ENCODE assay signal across 1 cellular context in the genomic region with DNA sequence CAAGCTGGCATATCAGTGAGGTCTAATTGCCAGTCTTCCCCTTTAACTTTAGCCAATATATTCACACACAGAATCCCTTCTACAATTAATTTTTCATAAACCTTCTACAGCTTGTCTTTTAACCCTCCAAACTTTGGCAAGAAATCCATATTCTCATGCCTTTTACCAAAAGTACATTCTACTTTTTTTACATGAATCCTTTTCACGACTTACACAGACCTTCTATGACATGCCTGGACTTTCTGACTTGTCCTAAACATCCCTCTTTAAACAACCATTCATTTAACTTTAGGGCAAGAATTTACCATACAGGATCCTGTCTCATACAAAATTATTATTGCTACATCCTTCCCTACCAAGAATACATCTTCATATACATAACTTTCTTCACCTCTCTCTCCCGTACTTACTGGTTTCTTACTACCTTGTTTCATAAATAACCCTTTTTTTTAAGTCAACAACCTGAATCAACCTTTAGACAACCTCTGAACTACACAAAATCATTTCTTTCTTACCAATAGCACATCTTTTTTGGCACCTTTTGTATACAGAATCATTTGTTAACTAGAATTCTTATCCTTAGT.
TF ChIP-seq lines count a peak whose summit lies in the region.

No MANE protein-coding gene starts in this region.

TF ChIP-seq in HEK293, 187 proteins besides CTCF, POLR2A, EP300 and RAD21 (continued from another document and continues in another):
- TF ChIP-seq, protein P1, sequence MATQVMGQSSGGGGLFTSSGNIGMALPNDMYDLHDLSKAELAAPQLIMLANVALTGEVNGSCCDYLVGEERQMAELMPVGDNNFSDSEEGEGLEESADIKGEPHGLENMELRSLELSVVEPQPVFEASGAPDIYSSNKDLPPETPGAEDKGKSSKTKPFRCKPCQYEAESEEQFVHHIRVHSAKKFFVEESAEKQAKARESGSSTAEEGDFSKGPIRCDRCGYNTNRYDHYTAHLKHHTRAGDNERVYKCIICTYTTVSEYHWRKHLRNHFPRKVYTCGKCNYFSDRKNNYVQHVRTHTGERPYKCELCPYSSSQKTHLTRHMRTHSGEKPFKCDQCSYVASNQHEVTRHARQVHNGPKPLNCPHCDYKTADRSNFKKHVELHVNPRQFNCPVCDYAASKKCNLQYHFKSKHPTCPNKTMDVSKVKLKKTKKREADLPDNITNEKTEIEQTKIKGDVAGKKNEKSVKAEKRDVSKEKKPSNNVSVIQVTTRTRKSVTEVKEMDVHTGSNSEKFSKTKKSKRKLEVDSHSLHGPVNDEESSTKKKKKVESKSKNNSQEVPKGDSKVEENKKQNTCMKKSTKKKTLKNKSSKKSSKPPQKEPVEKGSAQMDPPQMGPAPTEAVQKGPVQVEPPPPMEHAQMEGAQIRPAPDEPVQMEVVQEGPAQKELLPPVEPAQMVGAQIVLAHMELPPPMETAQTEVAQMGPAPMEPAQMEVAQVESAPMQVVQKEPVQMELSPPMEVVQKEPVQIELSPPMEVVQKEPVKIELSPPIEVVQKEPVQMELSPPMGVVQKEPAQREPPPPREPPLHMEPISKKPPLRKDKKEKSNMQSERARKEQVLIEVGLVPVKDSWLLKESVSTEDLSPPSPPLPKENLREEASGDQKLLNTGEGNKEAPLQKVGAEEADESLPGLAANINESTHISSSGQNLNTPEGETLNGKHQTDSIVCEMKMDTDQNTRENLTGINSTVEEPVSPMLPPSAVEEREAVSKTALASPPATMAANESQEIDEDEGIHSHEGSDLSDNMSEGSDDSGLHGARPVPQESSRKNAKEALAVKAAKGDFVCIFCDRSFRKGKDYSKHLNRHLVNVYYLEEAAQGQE (tag by site-specific recombination; IDR thresholded peaks at IDR 0.05) = no peak
- TF ChIP-seq ZNF623 (tag by site-specific recombination; IDR thresholded peaks at IDR 0.05) = no peak
- no peak for TF ChIP-seq ZNF544 (tag by site-specific recombination; IDR thresholded peaks at IDR 0.05)
- TF ChIP-seq ZNF157 (tag by site-specific recombination; IDR thresholded peaks at IDR 0.05) = peak; percentile 11; the same call in 1 of the 2 replicates
- no peak for TF ChIP-seq ZNF791 (tag by site-specific recombination; IDR thresholded peaks at IDR 0.05)
- no peak for TF ChIP-seq ZFP3 (tag by site-specific recombination; IDR thresholded peaks at IDR 0.05; ENCODE audit: low read depth)
- TF ChIP-seq ZSCAN23 (tag by site-specific recombination; IDR thresholded peaks at IDR 0.05) = no peak
- no peak for TF ChIP-seq ZNF670 (tag by site-specific recombination; IDR thresholded peaks at IDR 0.05; ENCODE audit: low read depth)
- TF ChIP-seq ZNF23 (tag by site-specific recombination; IDR thresholded peaks at IDR 0.05; ENCODE audit: borderline replicate concordance) = no peak
- TF ChIP-seq ZFP41 (tag by site-specific recombination; IDR thresholded peaks at IDR 0.05; ENCODE audit: borderline replicate concordance) = no peak
- 0 out of 2 replicates have a peak, but pooled peaks have one; percentile 52 for TF ChIP-seq ZNF610 (tag by site-specific recombination; IDR thresholded peaks at IDR 0.05; ENCODE audit: borderline replicate concordance)
- TF ChIP-seq, protein P2, sequence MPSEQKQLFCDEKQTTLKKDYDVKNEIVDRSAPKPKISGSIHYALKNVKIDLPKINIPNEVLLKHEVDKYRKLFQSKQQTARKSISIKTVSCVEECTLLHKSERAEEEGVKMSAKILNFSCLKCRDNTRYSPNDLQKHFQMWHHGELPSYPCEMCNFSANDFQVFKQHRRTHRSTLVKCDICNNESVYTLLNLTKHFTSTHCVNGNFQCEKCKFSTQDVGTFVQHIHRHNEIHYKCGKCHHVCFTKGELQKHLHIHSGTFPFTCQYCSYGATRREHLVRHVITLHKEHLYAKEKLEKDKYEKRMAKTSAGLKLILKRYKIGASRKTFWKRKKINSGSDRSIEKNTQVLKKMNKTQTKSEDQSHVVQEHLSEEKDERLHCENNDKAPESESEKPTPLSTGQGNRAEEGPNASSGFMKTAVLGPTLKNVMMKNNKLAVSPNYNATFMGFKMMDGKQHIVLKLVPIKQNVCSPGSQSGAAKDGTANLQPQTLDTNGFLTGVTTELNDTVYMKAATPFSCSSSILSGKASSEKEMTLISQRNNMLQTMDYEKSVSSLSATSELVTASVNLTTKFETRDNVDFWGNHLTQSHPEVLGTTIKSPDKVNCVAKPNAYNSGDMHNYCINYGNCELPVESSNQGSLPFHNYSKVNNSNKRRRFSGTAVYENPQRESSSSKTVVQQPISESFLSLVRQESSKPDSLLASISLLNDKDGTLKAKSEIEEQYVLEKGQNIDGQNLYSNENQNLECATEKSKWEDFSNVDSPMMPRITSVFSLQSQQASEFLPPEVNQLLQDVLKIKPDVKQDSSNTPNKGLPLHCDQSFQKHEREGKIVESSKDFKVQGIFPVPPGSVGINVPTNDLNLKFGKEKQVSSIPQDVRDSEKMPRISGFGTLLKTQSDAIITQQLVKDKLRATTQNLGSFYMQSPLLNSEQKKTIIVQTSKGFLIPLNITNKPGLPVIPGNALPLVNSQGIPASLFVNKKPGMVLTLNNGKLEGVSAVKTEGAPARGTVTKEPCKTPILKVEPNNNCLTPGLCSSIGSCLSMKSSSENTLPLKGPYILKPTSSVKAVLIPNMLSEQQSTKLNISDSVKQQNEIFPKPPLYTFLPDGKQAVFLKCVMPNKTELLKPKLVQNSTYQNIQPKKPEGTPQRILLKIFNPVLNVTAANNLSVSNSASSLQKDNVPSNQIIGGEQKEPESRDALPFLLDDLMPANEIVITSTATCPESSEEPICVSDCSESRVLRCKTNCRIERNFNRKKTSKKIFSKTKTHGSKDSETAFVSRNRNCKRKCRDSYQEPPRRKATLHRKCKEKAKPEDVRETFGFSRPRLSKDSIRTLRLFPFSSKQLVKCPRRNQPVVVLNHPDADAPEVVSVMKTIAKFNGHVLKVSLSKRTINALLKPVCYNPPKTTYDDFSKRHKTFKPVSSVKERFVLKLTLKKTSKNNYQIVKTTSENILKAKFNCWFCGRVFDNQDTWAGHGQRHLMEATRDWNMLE (tag by site-specific recombination; conservative IDR thresholded peaks at IDR 0.05; ENCODE audit: low read depth) = peak; percentile 63
- TF ChIP-seq ZNF768 (tag by site-specific recombination; IDR thresholded peaks at IDR 0.05) = no peak
- no peak for TF ChIP-seq HOXC10 (CRISPR knock-in tag; IDR thresholded peaks at IDR 0.05)
- no peak for TF ChIP-seq OSR2 (tag by site-specific recombination; IDR thresholded peaks at IDR 0.05)
- TF ChIP-seq ZNF785 (tag by site-specific recombination; IDR thresholded peaks at IDR 0.05) = no peak
- TF ChIP-seq, protein P3, sequence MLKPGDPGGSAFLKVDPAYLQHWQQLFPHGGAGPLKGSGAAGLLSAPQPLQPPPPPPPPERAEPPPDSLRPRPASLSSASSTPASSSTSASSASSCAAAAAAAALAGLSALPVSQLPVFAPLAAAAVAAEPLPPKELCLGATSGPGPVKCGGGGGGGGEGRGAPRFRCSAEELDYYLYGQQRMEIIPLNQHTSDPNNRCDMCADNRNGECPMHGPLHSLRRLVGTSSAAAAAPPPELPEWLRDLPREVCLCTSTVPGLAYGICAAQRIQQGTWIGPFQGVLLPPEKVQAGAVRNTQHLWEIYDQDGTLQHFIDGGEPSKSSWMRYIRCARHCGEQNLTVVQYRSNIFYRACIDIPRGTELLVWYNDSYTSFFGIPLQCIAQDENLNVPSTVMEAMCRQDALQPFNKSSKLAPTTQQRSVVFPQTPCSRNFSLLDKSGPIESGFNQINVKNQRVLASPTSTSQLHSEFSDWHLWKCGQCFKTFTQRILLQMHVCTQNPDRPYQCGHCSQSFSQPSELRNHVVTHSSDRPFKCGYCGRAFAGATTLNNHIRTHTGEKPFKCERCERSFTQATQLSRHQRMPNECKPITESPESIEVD (tag by site-specific recombination; IDR thresholded peaks at IDR 0.05) = no peak
- no peak for TF ChIP-seq ZBTB21 (tag by site-specific recombination; IDR thresholded peaks at IDR 0.05)
- peak; percentile 84 for TF ChIP-seq ZNF549 (tag by site-specific recombination; IDR thresholded peaks at IDR 0.05)
- TF ChIP-seq YY1 (tag by site-specific recombination; IDR thresholded peaks at IDR 0.05) = no peak
- TF ChIP-seq, protein P4, sequence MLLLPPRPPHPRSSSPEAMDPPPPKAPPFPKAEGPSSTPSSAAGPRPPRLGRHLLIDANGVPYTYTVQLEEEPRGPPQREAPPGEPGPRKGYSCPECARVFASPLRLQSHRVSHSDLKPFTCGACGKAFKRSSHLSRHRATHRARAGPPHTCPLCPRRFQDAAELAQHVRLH (tag by site-specific recombination; IDR thresholded peaks at IDR 0.05) = no peak
- TF ChIP-seq ZNF169 (tag by site-specific recombination; IDR thresholded peaks at IDR 0.05) = 0 out of 2 replicates have a peak, but pooled peaks have one; percentile 12
- no peak for TF ChIP-seq ZNF155 (tag by site-specific recombination; IDR thresholded peaks at IDR 0.05)
- 0 out of 2 replicates have a peak, but pooled peaks have one; percentile 29 for TF ChIP-seq ZNF416 (tag by site-specific recombination; IDR thresholded peaks at IDR 0.05)
- no peak for TF ChIP-seq ZNF266 (tag by site-specific recombination; IDR thresholded peaks at IDR 0.05; ENCODE audit: low read depth)
- no peak for TF ChIP-seq ZNF366 (tag by site-specific recombination; conservative IDR thresholded peaks at IDR 0.05)
- TF ChIP-seq MEIS1 (CRISPR knock-in tag; IDR thresholded peaks at IDR 0.05; ENCODE audit: borderline replicate concordance) = no peak
- no peak for TF ChIP-seq ZNF24 (tag by site-specific recombination; IDR thresholded peaks at IDR 0.05)
- TF ChIP-seq, protein P5, sequence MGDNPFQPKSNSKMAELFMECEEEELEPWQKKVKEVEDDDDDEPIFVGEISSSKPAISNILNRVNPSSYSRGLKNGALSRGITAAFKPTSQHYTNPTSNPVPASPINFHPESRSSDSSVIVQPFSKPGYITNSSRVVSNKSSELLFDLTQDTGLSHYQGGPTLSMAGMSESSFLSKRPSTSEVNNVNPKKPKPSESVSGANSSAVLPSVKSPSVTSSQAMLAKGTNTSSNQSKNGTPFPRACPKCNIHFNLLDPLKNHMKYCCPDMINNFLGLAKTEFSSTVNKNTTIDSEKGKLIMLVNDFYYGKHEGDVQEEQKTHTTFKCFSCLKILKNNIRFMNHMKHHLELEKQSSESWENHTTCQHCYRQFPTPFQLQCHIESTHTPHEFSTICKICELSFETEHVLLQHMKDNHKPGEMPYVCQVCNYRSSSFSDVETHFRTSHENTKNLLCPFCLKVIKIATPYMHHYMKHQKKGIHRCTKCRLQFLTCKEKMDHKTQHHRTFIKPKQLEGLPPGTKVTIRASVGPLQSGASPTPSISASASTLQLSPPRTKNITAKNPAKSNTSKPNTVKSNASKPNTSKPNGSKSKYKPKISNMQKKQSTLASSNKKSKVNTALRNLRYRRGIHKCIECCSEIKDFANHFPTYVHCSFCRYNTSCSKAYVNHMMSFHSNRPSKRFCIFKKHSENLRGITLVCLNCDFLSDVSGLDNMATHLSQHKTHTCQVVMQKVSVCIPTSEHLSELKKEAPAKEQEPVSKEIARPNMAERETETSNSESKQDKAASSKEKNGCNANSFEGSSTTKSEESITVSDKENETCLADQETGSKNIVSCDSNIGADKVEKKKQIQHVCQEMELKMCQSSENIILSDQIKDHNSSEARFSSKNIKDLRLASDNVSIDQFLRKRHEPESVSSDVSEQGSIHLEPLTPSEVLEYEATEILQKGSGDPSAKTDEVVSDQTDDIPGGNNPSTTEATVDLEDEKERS (tag by site-specific recombination; IDR thresholded peaks at IDR 0.05) = peak; percentile 90
- TF ChIP-seq ZNF133 (tag by site-specific recombination; IDR thresholded peaks at IDR 0.05) = 0 out of 2 replicates have a peak, but pooled peaks have one; percentile 28
- TF ChIP-seq ZNF350 (tag by site-specific recombination; IDR thresholded peaks at IDR 0.05) = peak; percentile 64; the same call in 1 of the 2 replicates
- TF ChIP-seq ZNF529 (tag by site-specific recombination; IDR thresholded peaks at IDR 0.05; ENCODE audit: insufficient replicate concordance) = peak; percentile 74
- TF ChIP-seq, protein P6, sequence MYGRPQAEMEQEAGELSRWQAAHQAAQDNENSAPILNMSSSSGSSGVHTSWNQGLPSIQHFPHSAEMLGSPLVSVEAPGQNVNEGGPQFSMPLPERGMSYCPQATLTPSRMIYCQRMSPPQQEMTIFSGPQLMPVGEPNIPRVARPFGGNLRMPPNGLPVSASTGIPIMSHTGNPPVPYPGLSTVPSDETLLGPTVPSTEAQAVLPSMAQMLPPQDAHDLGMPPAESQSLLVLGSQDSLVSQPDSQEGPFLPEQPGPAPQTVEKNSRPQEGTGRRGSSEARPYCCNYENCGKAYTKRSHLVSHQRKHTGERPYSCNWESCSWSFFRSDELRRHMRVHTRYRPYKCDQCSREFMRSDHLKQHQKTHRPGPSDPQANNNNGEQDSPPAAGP (tag by site-specific recombination; IDR thresholded peaks at IDR 0.05) = no peak
- TF ChIP-seq, protein P7, sequence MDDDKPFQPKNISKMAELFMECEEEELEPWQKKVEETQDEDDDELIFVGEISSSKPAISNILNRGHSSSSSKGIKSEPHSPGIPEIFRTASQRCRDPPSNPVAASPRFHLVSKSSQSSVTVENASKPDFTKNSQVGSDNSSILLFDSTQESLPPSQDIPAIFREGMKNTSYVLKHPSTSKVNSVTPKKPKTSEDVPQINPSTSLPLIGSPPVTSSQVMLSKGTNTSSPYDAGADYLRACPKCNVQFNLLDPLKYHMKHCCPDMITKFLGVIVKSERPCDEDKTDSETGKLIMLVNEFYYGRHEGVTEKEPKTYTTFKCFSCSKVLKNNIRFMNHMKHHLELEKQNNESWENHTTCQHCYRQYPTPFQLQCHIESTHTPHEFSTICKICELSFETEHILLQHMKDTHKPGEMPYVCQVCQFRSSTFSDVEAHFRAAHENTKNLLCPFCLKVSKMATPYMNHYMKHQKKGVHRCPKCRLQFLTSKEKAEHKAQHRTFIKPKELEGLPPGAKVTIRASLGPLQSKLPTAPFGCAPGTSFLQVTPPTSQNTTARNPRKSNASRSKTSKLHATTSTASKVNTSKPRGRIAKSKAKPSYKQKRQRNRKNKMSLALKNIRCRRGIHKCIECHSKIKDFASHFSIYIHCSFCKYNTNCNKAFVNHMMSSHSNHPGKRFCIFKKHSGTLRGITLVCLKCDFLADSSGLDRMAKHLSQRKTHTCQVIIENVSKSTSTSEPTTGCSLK (tag by site-specific recombination; IDR thresholded peaks at IDR 0.05) = 0 out of 2 replicates have a peak, but pooled peaks have one; percentile 64
- TF ChIP-seq ZNF629 (tag by site-specific recombination; IDR thresholded peaks at IDR 0.05) = no peak
- no peak for TF ChIP-seq ZNF76 (tag by site-specific recombination; IDR thresholded peaks at IDR 0.05; ENCODE audit: borderline replicate concordance, low read depth)
- TF ChIP-seq ZNF48 (tag by site-specific recombination; IDR thresholded peaks at IDR 0.05) = no peak
- TF ChIP-seq ZNF596 (tag by site-specific recombination; IDR thresholded peaks at IDR 0.05) = no peak
- TF ChIP-seq, protein P8, sequence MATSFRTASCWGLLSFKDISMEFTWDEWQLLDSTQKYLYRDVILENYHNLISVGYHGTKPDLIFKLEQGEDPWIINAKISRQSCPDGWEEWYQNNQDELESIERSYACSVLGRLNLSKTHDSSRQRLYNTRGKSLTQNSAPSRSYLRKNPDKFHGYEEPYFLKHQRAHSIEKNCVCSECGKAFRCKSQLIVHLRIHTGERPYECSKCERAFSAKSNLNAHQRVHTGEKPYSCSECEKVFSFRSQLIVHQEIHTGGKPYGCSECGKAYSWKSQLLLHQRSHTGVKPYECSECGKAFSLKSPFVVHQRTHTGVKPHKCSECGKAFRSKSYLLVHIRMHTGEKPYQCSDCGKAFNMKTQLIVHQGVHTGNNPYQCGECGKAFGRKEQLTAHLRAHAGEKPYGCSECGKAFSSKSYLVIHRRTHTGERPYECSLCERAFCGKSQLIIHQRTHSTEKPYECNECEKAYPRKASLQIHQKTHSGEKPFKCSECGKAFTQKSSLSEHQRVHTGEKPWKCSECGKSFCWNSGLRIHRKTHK (tag by site-specific recombination; IDR thresholded peaks at IDR 0.05) = peak; percentile 39; the same call in 1 of the 2 replicates
- peak; percentile 70 for TF ChIP-seq ZNF510 (tag by site-specific recombination; IDR thresholded peaks at IDR 0.05; ENCODE audit: insufficient replicate concordance)
- TF ChIP-seq ZNF626 (tag by site-specific recombination; IDR thresholded peaks at IDR 0.05) = 0 out of 2 replicates have a peak, but pooled peaks have one; percentile 12
